Comparison of ENCODE assay signal across 1 cellular context in the genomic region with DNA sequence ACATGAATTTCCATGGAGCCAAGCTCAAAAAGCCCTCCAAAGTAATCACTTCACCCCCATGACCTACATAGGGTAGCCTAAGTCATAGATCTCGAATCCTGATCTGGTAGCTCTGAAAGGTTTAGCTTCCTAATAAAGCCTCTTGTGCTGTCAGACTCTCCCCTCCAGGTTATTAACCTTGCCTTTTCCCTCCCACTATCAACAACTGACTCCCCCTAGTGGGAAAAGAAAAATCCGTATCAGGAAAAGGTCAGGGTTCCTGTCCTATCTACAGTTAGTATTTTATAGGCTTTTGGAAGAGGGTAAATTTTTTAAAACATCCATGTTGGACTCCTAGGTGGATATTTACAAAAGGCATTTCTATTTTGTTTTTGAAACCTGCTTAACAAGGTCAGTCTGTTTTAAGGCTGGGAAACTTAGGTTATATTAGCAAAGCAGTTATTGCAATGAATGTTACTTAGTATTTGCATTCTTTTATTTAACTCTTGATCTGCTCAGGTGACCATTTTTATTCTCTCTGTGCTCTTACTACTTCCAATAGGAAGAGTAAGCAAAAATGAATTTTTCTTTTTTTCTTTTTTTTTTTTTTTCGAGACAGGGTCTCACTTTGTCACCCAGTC.
TF ChIP-seq lines count a peak whose summit lies in the region.

No MANE protein-coding gene starts in this region.

TF ChIP-seq in WTC11, 78 proteins besides CTCF, POLR2A, EP300 and RAD21 (continued from another document):
- TF ChIP-seq, protein P1, sequence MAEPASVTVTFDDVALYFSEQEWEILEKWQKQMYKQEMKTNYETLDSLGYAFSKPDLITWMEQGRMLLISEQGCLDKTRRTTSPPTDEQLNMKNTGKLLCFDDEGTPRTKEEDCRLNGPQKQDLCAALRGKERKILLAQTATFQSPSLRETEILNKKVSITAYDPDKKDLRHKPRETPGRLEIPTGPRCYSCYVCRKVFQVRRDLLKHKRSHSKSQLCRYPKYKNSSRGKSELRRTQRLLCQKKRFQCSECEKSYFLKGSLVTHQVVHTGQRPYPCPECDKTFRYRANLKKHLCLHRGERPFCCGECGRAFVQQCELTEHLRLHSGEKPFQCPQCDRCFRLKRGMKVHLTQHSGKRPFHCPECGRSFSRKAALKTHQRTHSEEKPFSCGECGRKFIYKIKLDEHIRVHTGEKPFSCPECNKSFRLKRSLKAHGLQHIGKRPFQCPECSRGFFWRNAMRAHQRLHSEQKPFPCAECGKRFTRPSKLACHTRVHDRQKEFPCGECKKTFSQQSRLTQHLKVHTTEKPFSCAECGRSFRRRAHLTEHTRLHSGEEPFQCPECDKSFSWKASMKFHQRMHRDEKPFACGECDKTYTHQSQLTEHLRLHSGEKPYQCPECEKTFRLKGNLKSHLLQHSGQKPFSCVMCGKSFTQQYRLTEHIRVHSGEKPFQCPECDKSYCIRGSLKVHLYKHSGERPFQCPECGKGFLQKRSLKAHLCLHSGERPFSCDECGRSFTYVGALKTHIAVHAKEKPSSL (CRISPR knock-in tag; conservative IDR thresholded peaks at IDR 0.05): no peak
- TF ChIP-seq, protein P2, sequence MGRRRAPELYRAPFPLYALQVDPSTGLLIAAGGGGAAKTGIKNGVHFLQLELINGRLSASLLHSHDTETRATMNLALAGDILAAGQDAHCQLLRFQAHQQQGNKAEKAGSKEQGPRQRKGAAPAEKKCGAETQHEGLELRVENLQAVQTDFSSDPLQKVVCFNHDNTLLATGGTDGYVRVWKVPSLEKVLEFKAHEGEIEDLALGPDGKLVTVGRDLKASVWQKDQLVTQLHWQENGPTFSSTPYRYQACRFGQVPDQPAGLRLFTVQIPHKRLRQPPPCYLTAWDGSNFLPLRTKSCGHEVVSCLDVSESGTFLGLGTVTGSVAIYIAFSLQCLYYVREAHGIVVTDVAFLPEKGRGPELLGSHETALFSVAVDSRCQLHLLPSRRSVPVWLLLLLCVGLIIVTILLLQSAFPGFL (CRISPR knock-in tag; IDR thresholded peaks at IDR 0.05; ENCODE audit: borderline replicate concordance): no peak
- no peak for TF ChIP-seq ZNF138 (CRISPR knock-in tag; conservative IDR thresholded peaks at IDR 0.05)
TF ChIP-seq in WTC11: peak in this region for 0.
